In genomic region chr1:40381268-40382109, GRCh38 we compare ENCODE assay signal across 1 cellular context.
TF ChIP-seq lines count a peak whose summit lies in the region.

No MANE protein-coding gene starts in this region.

TF ChIP-seq in GM23338, 12 proteins besides CTCF, POLR2A, EP300 and RAD21 (continued from another document):
- TF ChIP-seq ZNF462 (CRISPR knock-in tag; IDR thresholded peaks at IDR 0.05): no peak
- TF ChIP-seq STAT1 (IDR thresholded peaks at IDR 0.05; ENCODE audit: unreplicated experiment): no peak
- no peak for TF ChIP-seq EZH2phosphoT487 (IDR thresholded peaks at IDR 0.05; ENCODE audit: unreplicated experiment)
- no peak for TF ChIP-seq ETS1 (IDR thresholded peaks at IDR 0.05)
- no peak for TF ChIP-seq POLR2AphosphoS5 (IDR thresholded peaks at IDR 0.05; ENCODE audit: low read depth)
